In genomic region chr22:50523806-50524663, GRCh38 we compare ENCODE assay signal across 1 cellular context.
TF ChIP-seq lines count a peak whose summit lies in the region.

No MANE protein-coding gene starts in this region.

TF ChIP-seq in HEK293, 187 proteins besides CTCF, POLR2A, EP300 and RAD21 (continued from another document):
- no peak for TF ChIP-seq ZNF18 (tag by site-specific recombination; IDR thresholded peaks at IDR 0.05)
- peak; percentile 47; the same call in 1 of the 2 replicates for TF ChIP-seq SCRT2 (tag by site-specific recombination; IDR thresholded peaks at IDR 0.05)
- no peak for TF ChIP-seq ZSCAN4 (tag by site-specific recombination; IDR thresholded peaks at IDR 0.05)
- TF ChIP-seq ZNF48 (tag by site-specific recombination; IDR thresholded peaks at IDR 0.05) = no peak
- no peak for TF ChIP-seq ZBTB26 (tag by site-specific recombination; optimal IDR thresholded peaks at IDR 0.05)
- TF ChIP-seq ZNF610 (tag by site-specific recombination; IDR thresholded peaks at IDR 0.05; ENCODE audit: borderline replicate concordance) = no peak
- TF ChIP-seq ZNF335 (tag by site-specific recombination; conservative IDR thresholded peaks at IDR 0.05) = peak; percentile 99
- TF ChIP-seq SCRT1 (tag by site-specific recombination; IDR thresholded peaks at IDR 0.05; ENCODE audit: borderline replicate concordance) = no peak
- TF ChIP-seq ZBTB17 (tag by site-specific recombination; IDR thresholded peaks at IDR 0.05) = peak; percentile 96
